In genomic region chr17:17190188-17190587, GRCh38 we compare ENCODE assay signal across 19 cellular contexts. TPM values are rescaled to one million over a fixed set of nuclear protein-coding genes. Genes with fewer than 3 reads are reported as not detected.
A peak's percentile ranks its signal among the peaks of the same experiment; 100 is the strongest.
DNase-seq lines count a peak whose midpoint lies in the region; ATAC-seq and TF ChIP-seq lines count a peak whose summit lies in the region.
"Had no signal": no experiment of that assay in that cellular context is flagged by ENCODE, and none has a peak within 500 bp of the region (broad histone marks: within the 10 kb centered on the region; RNA-seq: fewer than 3 reads in every experiment).

No MANE protein-coding gene starts in this region.

- peaks cover 5% of the 10 kb centered on the region for H3K27me3 Mint-ChIP-seq in GM23338 (ENCODE audit: insufficient read depth, low read depth, poor library complexity)
- no peaks in the 10 kb centered on the region for H3K27me3 Mint-ChIP-seq in activated T-helper 17 cell treated with anti-CD3 and anti-CD28 coated beads, Interleukin-2, amount 50 U/mL, for 72 hours
- H3K27me3 Mint-ChIP-seq: activated naive CD4-positive, alpha-beta T cell treated with anti-CD3 and anti-CD28 coated beads, Interleukin-2, amount 10 ng/mL, durations not matched to agents 7 days and 5 days; brain; naive thymus-derived CD4-positive, alpha-beta T cell had no signal

- H3F3A ChIP-seq in GM23338 (replicated peaks; ENCODE audit: low read depth): no peaks in the 10 kb centered on the region

- H3K9me3 ChIP-seq in right cardiac atrium (ENCODE audit: control insufficient read depth, low read length) (no peaks in the 10 kb centered on the region), spleen (no peaks in the 10 kb centered on the region)

- no peaks in the 10 kb centered on the region for H3K9me2 ChIP-seq in GM23338 (ENCODE audit: insufficient read depth)

- no peak for TF ChIP-seq POLR2A in spleen (IDR thresholded peaks at IDR 0.05)

- H3K9me3 Mint-ChIP-seq in GM23338: no peaks in the 10 kb centered on the region
- no peaks in the 10 kb centered on the region for H3K9me3 Mint-ChIP-seq in activated T-helper 17 cell treated with anti-CD3 and anti-CD28 coated beads, Interleukin-2, amount 50 U/mL, for 72 hours
- H3K9me3 Mint-ChIP-seq: activated naive CD4-positive, alpha-beta T cell treated with anti-CD3 and anti-CD28 coated beads, Interleukin-2, amount 10 ng/mL, durations not matched to agents 7 days and 5 days; brain had no signal

- peaks cover 13% of the 10 kb centered on the region for H3K4me1 Mint-ChIP-seq in GM23338
- H3K4me1 Mint-ChIP-seq in activated T-helper 17 cell treated with anti-CD3 and anti-CD28 coated beads, Interleukin-2, amount 50 U/mL, for 72 hours: peaks cover 18% of the 10 kb centered on the region

- peak overlapping the region; percentile 50; the same call in 1 of the 2 replicates for H3K27ac ChIP-seq in GM23338 (ENCODE audit: low read depth)
- no peak overlapping the region for H3K27ac ChIP-seq in right cardiac atrium (ENCODE audit: low read length)
- H3K27ac ChIP-seq in spleen: peak overlapping the region in 5 of 8 donors; percentile 2 to 75 (median 62)

- no peak overlapping the region for H3K27ac Mint-ChIP-seq in GM23338
- H3K27ac Mint-ChIP-seq in activated T-helper 17 cell treated with anti-CD3 and anti-CD28 coated beads, Interleukin-2, amount 50 U/mL, for 72 hours: peak overlapping the region; percentile 52

- TF ChIP-seq CTCF in GM23338 (conservative IDR thresholded peaks at IDR 0.05; ENCODE audit: low read depth in 2 of 2): 0 out of 4 replicates have a peak, but pooled peaks of 1 of the 2 experiments have one; percentile 7
- no peak for TF ChIP-seq CTCF in spleen (IDR thresholded peaks at IDR 0.05 in 8 of 11, conservative IDR thresholded peaks at IDR 0.05 in 3 of 11)
- no peak for TF ChIP-seq CTCF in GM13977 (IDR thresholded peaks at IDR 0.05; ENCODE audit: extremely low read depth, insufficient read depth, missing control alignments)

- H3K36me3 Mint-ChIP-seq in GM23338 (ENCODE audit: low read depth): 0 out of 3 replicates have a peak, but pooled peaks cover 4% of the 10 kb centered on the region
- peaks cover 30% of the 10 kb centered on the region for H3K36me3 Mint-ChIP-seq in activated T-helper 17 cell treated with anti-CD3 and anti-CD28 coated beads, Interleukin-2, amount 50 U/mL, for 72 hours (ENCODE audit: low read depth)

- H3K27me3 ChIP-seq in GM23338 (ENCODE audit: insufficient read depth) (no peaks in the 10 kb centered on the region), right cardiac atrium (ENCODE audit: control insufficient read depth, insufficient read depth) (no peaks in the 10 kb centered on the region), spleen (replicated peaks in 1 of 7) (no peaks in the 10 kb centered on the region)

- intact Hi-C loops in right cardiac atrium (cut with DNase I): no loop called here
- intact Hi-C loops in spleen (cut with DNase I; ENCODE audit: low total_unique reads): no loop called here

- 62% methylated on average over 7 of the region's 7 CpGs for WGBS in right cardiac atrium
- WGBS in spleen, 5 donors: 71 to 92% (median 79%) methylated on average over 7 of the region's 7 CpGs

- no peaks in the 10 kb centered on the region for H3K4me1 ChIP-seq in GM23338 (ENCODE audit: insufficient read depth)
- H3K4me1 ChIP-seq in right cardiac atrium (ENCODE audit: control insufficient read depth, insufficient read depth, low read length): peaks cover 3% of the 10 kb centered on the region
- peaks cover 16 to 73% (median 43%) of the 10 kb centered on the region in 6 donors for H3K4me1 ChIP-seq in spleen

- H3K79me2 ChIP-seq in GM23338 (replicated peaks; ENCODE audit: insufficient read depth): no peaks in the 10 kb centered on the region

- DNase-seq in GM23338 (ENCODE audit: low spot score) (no peak), right cardiac atrium (peak in 1 of 3 donors; percentile 20), spleen (no peak), NCI-H345 (lab: John Stamatoyannopoulos, UW) (no peak), SKM-1 (lab: John Stamatoyannopoulos, UW; ENCODE audit: unreplicated experiment) (no peak), GM13977 (ENCODE audit: low spot score) (no peak)
- DNase-seq: activated CD4-positive, alpha-beta T cell treated with anti-CD3 and anti-CD28 coated beads for 4 hours; activated CD8-positive, alpha-beta memory T cell treated with anti-CD3 and anti-CD28 coated beads, Interleukin-2, amount 50 U/mL, for 48 hours; activated naive CD4-positive, alpha-beta T cell treated with anti-CD3 and anti-CD28 coated beads, Interleukin-2, amount 10 ng/mL, durations not matched to agents 7 days and 5 days; AML-193; GDM1; hypothalamus; naive thymus-derived CD4-positive, alpha-beta T cell; NCI-H146; NCI-H2227 treated with DMSO at 0.1 percent for 48 hours; T-helper 9 cell had no signal

- H3K4me3 ChIP-seq in GM23338: no peak overlapping the region
- H3K4me3 ChIP-seq in right cardiac atrium (ENCODE audit: low read length): no peak overlapping the region
- H3K4me3 ChIP-seq in spleen: no peak overlapping the region

- in situ Hi-C loops in GM13977 (cut with MboI; ENCODE audit: low pct_unique_long_range_greater_than_20kb, low sequenced_read_pairs, unreplicated experiment): no loop called here

- no peak overlapping the region for H3K4me3 Mint-ChIP-seq in GM23338
- no peak overlapping the region for H3K4me3 Mint-ChIP-seq in activated T-helper 17 cell treated with anti-CD3 and anti-CD28 coated beads, Interleukin-2, amount 50 U/mL, for 72 hours
- H3K4me3 Mint-ChIP-seq: activated naive CD4-positive, alpha-beta T cell treated with anti-CD3 and anti-CD28 coated beads, Interleukin-2, amount 10 ng/mL, durations not matched to agents 7 days and 5 days; brain; naive thymus-derived CD4-positive, alpha-beta T cell had no signal

- no peak for ATAC-seq in GM23338
- no peak for ATAC-seq in activated T-helper 17 cell treated with anti-CD3 and anti-CD28 coated beads, Interleukin-2, amount 50 U/mL, for 72 hours (replicated peaks)
- ATAC-seq in right cardiac atrium: peak; percentile 39 to 56
- ATAC-seq in HG03432 (IDR thresholded peaks at IDR 0.05; ENCODE audit: unreplicated experiment): no peak
- ATAC-seq: naive thymus-derived CD4-positive, alpha-beta T cell had no signal

- H3K36me3 ChIP-seq in GM23338 (ENCODE audit: insufficient read depth) (no peaks in the 10 kb centered on the region), spleen (peaks cover 0 to 47% (median 19%) of the 10 kb centered on the region in 6 donors)

- H3K4me2 ChIP-seq in GM23338: no peak overlapping the region

- no peak overlapping the region for H2AFZ ChIP-seq in GM23338

- no peaks in the 10 kb centered on the region for H4K20me1 ChIP-seq in GM23338 (replicated peaks; ENCODE audit: insufficient read depth)

TF ChIP-seq in GM23338, 12 proteins besides CTCF, POLR2A, EP300 and RAD21 (continues in another document):
- no peak for TF ChIP-seq STAT1 (IDR thresholded peaks at IDR 0.05; ENCODE audit: unreplicated experiment)

RNA-seq across cellular contexts. Expression of gene PLD6, which starts 15.9 kb away (rescaled TPM):
- not detected in 2 replicates for total RNA-seq in GM23338 (2014; rRNA removed; shearing (Covaris generic))
- 0.16 TPM in 1 of 2 replicates, not detected in the other for polyA plus RNA-seq in GM23338 (2016; fragmentation: Nextera tagmentation; extraction: Ambion mirVana)
- 10 to 100 TPM; 20.6 to 24.5 TPM for total RNA-seq in activated T-helper 17 cell treated with anti-CD3 and anti-CD28 coated beads, Interleukin-2, amount 50 U/mL, for 72 hours
- 1 to 10 TPM; 3.8 to 5.4 (median 4.0) TPM for total RNA-seq in right cardiac atrium
- 2.9 TPM for polyA plus RNA-seq in right cardiac atrium
- 1 to 10 TPM; 1.4 to 5.6 (median 3.7) TPM for total RNA-seq in spleen
- polyA plus RNA-seq in spleen: 1 to 10 TPM; 2.2 to 3.9 (median 3.0) TPM

RNA-seq across cellular contexts. Expression of gene FLCN, which starts 46.8 kb away (rescaled TPM):
- 35.9 and 36.6 TPM in 2 replicates for total RNA-seq in GM23338 (2014; rRNA removed; shearing (Covaris generic))
- polyA plus RNA-seq in GM23338 (2016; fragmentation: Nextera tagmentation; extraction: Ambion mirVana): 12.1 and 15.8 TPM in 2 replicates
- 10 to 100 TPM; 30.9 to 50.6 TPM for total RNA-seq in activated T-helper 17 cell treated with anti-CD3 and anti-CD28 coated beads, Interleukin-2, amount 50 U/mL, for 72 hours
- 10 to 100 TPM; 22.9 to 55.7 (median 30.7) TPM for total RNA-seq in right cardiac atrium
- 30.7 TPM for polyA plus RNA-seq in right cardiac atrium
- 10 to 100 TPM; 53.9 to 91.6 (median 81.5) TPM for total RNA-seq in spleen
- 10 to 100 TPM in 1 of 3 donors, 1 to 10 TPM in 2; 9.1 to 34.1 (median 9.9) TPM for polyA plus RNA-seq in spleen

Comparison
In these comparisons a context has a peak if more than half of its experiments do, and no peak if none do; other contexts are left out.
1. ATAC-seq: peak in right cardiac atrium (2 of 2); none in GM23338 (single experiment), activated T-helper 17 cell treated with anti-CD3 and anti-CD28 coated beads, Interleukin-2, amount 50 U/mL, for 72 hours (single experiment) and HG03432 (single experiment).